28 cellular contexts compared by ENCODE assay signal in genomic region chr13:30367296-30367695, GRCh38. TPM values are rescaled to one million over a fixed set of nuclear protein-coding genes. Genes with fewer than 3 reads are reported as not detected.
"Had no signal": no experiment of that assay in that cellular context is flagged by ENCODE, and none has a peak within 500 bp of the region (broad histone marks: within the 10 kb centered on the region; RNA-seq: fewer than 3 reads in every experiment).

No MANE protein-coding gene starts in this region.

- H3K4me3 Mint-ChIP-seq: dendritic cell treated with granulocyte-macrophage colony-stimulating factor and Interleukin-4, amounts not matched to agents 40 ng/mL and 50 ng/mL, for 4 days; effector memory CD8-positive, alpha-beta T cell; endodermal cell; mesothelial cell of epicardium had no signal

- H3K27me3 Mint-ChIP-seq: dendritic cell treated with granulocyte-macrophage colony-stimulating factor and Interleukin-4, amounts not matched to agents 40 ng/mL and 50 ng/mL, for 4 days; effector memory CD8-positive, alpha-beta T cell had no signal

- H3K36me3 Mint-ChIP-seq: mesothelial cell of epicardium had no signal

- H3K27ac Mint-ChIP-seq: dendritic cell treated with granulocyte-macrophage colony-stimulating factor and Interleukin-4, amounts not matched to agents 40 ng/mL and 50 ng/mL, for 4 days; effector memory CD8-positive, alpha-beta T cell; endodermal cell; mesothelial cell of epicardium had no signal

- H3K9me3 ChIP-seq: colonic mucosa, esophagus squamous epithelium, gastrocnemius medialis, heart right ventricle, left lung, lower lobe of right lung, mucosa of descending colon had no signal

- H3K27me3 ChIP-seq: colonic mucosa, esophagus squamous epithelium, gastrocnemius medialis, heart right ventricle, left lung had no signal

- H3K27ac ChIP-seq: colonic mucosa, epithelial cell of prostate, esophagus squamous epithelium, gastrocnemius medialis, heart right ventricle, left lung, lower lobe of right lung had no signal

- H3K4me1 ChIP-seq: colonic mucosa, lower lobe of right lung had no signal

- H3K36me3 ChIP-seq: colonic mucosa, esophagus squamous epithelium, gastrocnemius medialis, left lung, lower lobe of right lung had no signal

- DNase-seq: colonic mucosa; cortex of kidney; effector CD8-positive, alpha-beta T cell; effector memory CD8-positive, alpha-beta T cell; endodermal cell; erythroblast; esophagus squamous epithelium; foreskin fibroblast; foreskin melanocyte; gastrocnemius medialis; glutamatergic neuron; head of caudate nucleus; heart right ventricle; hippocampal formation; left cardiac atrium; left lung; left ventricle myocardium superior; lower lobe of right lung; mesenchymal stem cell; mucosa of descending colon had no signal

- ATAC-seq: effector memory CD8-positive, alpha-beta T cell; esophagus mucosa; gastrocnemius medialis; heart right ventricle; left cardiac atrium; left lung; left ventricle myocardium superior; lower lobe of right lung; mucosa of descending colon had no signal

- H3K9me3 Mint-ChIP-seq: dendritic cell treated with granulocyte-macrophage colony-stimulating factor and Interleukin-4, amounts not matched to agents 40 ng/mL and 50 ng/mL, for 4 days; effector memory CD8-positive, alpha-beta T cell; endodermal cell; mesothelial cell of epicardium had no signal

- H3K4me3 ChIP-seq: colonic mucosa, esophagus squamous epithelium, gastrocnemius medialis, heart right ventricle, left lung, lower lobe of right lung, mucosa of descending colon had no signal

RNA-seq across cellular contexts. Expression of gene UBE2L5, which starts 55.0 kb away (rescaled TPM):
- total RNA-seq: colonic mucosa, dermis microvascular lymphatic vessel endothelial cell, endodermal cell, esophagus mucosa, gastrocnemius medialis, kidney epithelial cell, left cardiac atrium, left lung, left ventricle myocardium superior, lower lobe of right lung, lung microvascular endothelial cell, mesothelial cell of epicardium, mucosa of descending colon, myocyte had no signal
